2 cellular contexts compared by ENCODE assay signal in the genomic region with DNA sequence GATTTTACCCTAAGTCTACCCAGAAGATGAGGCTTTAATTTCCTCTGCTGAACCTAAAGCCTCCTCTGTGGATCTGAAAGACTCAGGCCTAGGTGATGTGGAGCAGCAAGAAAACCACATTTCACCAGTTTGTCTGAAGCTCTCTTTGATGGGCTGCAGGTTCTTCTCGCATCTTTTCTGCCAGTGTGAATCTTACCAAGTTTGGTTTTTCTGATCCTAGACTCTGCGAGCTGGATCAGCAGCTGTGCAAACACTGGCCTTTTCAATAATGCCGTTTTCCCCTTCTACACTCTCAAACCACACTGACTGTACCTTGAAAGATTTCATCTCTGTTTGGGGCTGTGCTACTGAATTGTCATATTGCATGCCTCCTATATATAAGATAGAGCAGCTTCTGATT.
TF ChIP-seq lines count a peak whose summit lies in the region.

No MANE protein-coding gene starts in this region.

TF ChIP-seq in SK-N-SH, 30 proteins besides CTCF, POLR2A, EP300 and RAD21 (continued from another document):
- TF ChIP-seq, protein P1, sequence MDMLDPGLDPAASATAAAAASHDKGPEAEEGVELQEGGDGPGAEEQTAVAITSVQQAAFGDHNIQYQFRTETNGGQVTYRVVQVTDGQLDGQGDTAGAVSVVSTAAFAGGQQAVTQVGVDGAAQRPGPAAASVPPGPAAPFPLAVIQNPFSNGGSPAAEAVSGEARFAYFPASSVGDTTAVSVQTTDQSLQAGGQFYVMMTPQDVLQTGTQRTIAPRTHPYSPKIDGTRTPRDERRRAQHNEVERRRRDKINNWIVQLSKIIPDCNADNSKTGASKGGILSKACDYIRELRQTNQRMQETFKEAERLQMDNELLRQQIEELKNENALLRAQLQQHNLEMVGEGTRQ (IDR thresholded peaks at IDR 0.05; ENCODE audit: borderline replicate concordance, low read depth, low read length) = no peak
- TF ChIP-seq RCOR1 (IDR thresholded peaks at IDR 0.05; ENCODE audit: low read length) (no peak), NFIC (IDR thresholded peaks at IDR 0.05; ENCODE audit: borderline replicate concordance) (no peak), RXRA (IDR thresholded peaks at IDR 0.05; ENCODE audit: borderline replicate concordance, low read depth) (no peak), FOXJ3 (CRISPR knock-in tag; IDR thresholded peaks at IDR 0.05) (no peak), MEF2A (IDR thresholded peaks at IDR 0.05; ENCODE audit: borderline replicate concordance, low read depth) (no peak)
- TF ChIP-seq, protein P2, sequence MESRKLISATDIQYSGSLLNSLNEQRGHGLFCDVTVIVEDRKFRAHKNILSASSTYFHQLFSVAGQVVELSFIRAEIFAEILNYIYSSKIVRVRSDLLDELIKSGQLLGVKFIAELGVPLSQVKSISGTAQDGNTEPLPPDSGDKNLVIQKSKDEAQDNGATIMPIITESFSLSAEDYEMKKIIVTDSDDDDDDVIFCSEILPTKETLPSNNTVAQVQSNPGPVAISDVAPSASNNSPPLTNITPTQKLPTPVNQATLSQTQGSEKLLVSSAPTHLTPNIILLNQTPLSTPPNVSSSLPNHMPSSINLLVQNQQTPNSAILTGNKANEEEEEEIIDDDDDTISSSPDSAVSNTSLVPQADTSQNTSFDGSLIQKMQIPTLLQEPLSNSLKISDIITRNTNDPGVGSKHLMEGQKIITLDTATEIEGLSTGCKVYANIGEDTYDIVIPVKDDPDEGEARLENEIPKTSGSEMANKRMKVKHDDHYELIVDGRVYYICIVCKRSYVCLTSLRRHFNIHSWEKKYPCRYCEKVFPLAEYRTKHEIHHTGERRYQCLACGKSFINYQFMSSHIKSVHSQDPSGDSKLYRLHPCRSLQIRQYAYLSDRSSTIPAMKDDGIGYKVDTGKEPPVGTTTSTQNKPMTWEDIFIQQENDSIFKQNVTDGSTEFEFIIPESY (IDR thresholded peaks at IDR 0.05; ENCODE audit: borderline replicate concordance, low read depth) = no peak

TF ChIP-seq in SK-N-SH treated with all-trans-retinoic acid at 6 μM for 48 hours, 23 proteins besides CTCF, POLR2A, EP300 and RAD21:
- TF ChIP-seq, protein P3, sequence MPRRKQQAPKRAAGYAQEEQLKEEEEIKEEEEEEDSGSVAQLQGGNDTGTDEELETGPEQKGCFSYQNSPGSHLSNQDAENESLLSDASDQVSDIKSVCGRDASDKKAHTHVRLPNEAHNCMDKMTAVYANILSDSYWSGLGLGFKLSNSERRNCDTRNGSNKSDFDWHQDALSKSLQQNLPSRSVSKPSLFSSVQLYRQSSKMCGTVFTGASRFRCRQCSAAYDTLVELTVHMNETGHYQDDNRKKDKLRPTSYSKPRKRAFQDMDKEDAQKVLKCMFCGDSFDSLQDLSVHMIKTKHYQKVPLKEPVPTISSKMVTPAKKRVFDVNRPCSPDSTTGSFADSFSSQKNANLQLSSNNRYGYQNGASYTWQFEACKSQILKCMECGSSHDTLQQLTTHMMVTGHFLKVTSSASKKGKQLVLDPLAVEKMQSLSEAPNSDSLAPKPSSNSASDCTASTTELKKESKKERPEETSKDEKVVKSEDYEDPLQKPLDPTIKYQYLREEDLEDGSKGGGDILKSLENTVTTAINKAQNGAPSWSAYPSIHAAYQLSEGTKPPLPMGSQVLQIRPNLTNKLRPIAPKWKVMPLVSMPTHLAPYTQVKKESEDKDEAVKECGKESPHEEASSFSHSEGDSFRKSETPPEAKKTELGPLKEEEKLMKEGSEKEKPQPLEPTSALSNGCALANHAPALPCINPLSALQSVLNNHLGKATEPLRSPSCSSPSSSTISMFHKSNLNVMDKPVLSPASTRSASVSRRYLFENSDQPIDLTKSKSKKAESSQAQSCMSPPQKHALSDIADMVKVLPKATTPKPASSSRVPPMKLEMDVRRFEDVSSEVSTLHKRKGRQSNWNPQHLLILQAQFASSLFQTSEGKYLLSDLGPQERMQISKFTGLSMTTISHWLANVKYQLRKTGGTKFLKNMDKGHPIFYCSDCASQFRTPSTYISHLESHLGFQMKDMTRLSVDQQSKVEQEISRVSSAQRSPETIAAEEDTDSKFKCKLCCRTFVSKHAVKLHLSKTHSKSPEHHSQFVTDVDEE (CRISPR knock-in tag; IDR thresholded peaks at IDR 0.05) = no peak
